ENCODE assay signal across 17 cellular contexts in the genomic region with DNA sequence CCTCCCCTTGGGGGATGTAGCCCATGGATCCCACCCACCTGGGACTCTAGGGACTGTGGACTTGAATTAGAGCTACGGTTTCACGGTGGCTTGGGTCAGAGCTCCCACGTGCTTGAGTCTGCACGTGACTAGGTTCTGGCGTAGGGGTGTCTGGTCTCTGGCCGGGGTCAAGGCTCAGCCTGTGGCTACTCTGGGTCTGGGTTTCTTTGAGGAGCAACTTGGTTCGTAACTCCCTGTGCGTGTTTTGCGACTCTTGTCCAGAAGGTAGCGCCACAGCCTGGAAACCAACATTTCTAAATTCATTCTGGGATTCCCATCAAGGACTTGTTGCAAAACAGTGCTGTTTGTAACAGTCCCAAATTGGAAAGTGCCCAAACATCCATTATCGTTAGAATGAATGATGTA. TPM values are rescaled to one million over a fixed set of nuclear protein-coding genes. Genes with fewer than 3 reads are reported as not detected.
DNase-seq lines count a peak whose midpoint lies in the region; ATAC-seq, FAIRE-seq and TF ChIP-seq lines count a peak whose summit lies in the region.
"Had no signal": no experiment of that assay in that cellular context is flagged by ENCODE, and none has a peak within 500 bp of the region (broad histone marks: within the 10 kb centered on the region; RNA-seq: fewer than 3 reads in every experiment).

No MANE protein-coding gene starts in this region.

- peaks cover 42% of the 10 kb centered on the region for H3K4me1 ChIP-seq in suprapubic skin
- H3K4me1 ChIP-seq in CD8-positive, alpha-beta T cell (ENCODE audit: insufficient read depth, low read length), result peaks cover 6% of the 10 kb centered on the region

- peak overlapping the region; percentile 50 for H3K27ac ChIP-seq in suprapubic skin
- no peak overlapping the region for H3K27ac ChIP-seq in CD8-positive, alpha-beta T cell (ENCODE audit: low read depth, low read length)
- H3K27ac ChIP-seq: HL-60, psoas muscle had no signal

- in situ Hi-C loops in ACHN (cut with HindIII; ENCODE audit: low pct_ligation_motif_present, low pct_unique_long_range_greater_than_20kb, low sequenced_read_pairs), result loop anchor here (10.0 kb wide), 1 partner anchor 64 kb away; no protein-coding TSS in a partner anchor

- TF ChIP-seq CTCF in fibroblast of the aortic adventitia (IDR thresholded peaks at IDR 0.05; ENCODE audit: insufficient read depth, low read length) (no peak), suprapubic skin (IDR thresholded peaks at IDR 0.05) (no peak)
- no peak for TF ChIP-seq CTCF in CD8-positive, alpha-beta T cell (IDR thresholded peaks at IDR 0.05)

- no peak for TF ChIP-seq EP300 in suprapubic skin (IDR thresholded peaks at IDR 0.05)

- CTCF ChIA-PET in CD8-positive, alpha-beta T cell (lab: Charles Lee), result no interaction called here

- no peaks in the 10 kb centered on the region for H3K36me3 Mint-ChIP-seq in CD8-positive, alpha-beta T cell

- peaks cover 22% of the 10 kb centered on the region for H3K4me1 Mint-ChIP-seq in CD8-positive, alpha-beta T cell (ENCODE audit: low read depth)

- DNase-seq in NCI-H2171 treated with DMSO at 0.1 percent for 48 hours (lab: John Stamatoyannopoulos, UW) (peak; percentile 32), NCI-H2171 (lab: John Stamatoyannopoulos, UW) (no peak), fibroblast of the aortic adventitia (ENCODE audit: low read depth) (peak; percentile 39), suprapubic skin (ENCODE audit: low spot score in 2 of 2) (no peak), erythroblast (lab: John Stamatoyannopoulos, UW) (no peak), ACHN (no peak)
- no peak for DNase-seq in CD8-positive, alpha-beta T cell
- DNase-seq: activated CD8-positive, alpha-beta T cell treated with anti-CD3 and anti-CD28 coated beads for 36 hours; activated naive CD4-positive, alpha-beta T cell treated with anti-CD3 and anti-CD28 coated beads for 36 hours; head of caudate nucleus; NCI-H1092; T-helper 2 cell had no signal

- no peaks in the 10 kb centered on the region for H3K27me3 Mint-ChIP-seq in CD8-positive, alpha-beta T cell (ENCODE audit: low read depth)
- H3K27me3 Mint-ChIP-seq: activated CD8-positive, alpha-beta T cell treated with anti-CD3 and anti-CD28 coated beads for 36 hours had no signal

- POLR2A ChIA-PET in CD8-positive, alpha-beta T cell (lab: Charles Lee), result no interaction called here

- H3K4me3 Mint-ChIP-seq in CD8-positive, alpha-beta T cell, result no peak overlapping the region
- H3K4me3 Mint-ChIP-seq: activated CD8-positive, alpha-beta T cell treated with anti-CD3 and anti-CD28 coated beads for 36 hours; activated naive CD4-positive, alpha-beta T cell treated with anti-CD3 and anti-CD28 coated beads for 36 hours; dendritic cell treated with granulocyte-macrophage colony-stimulating factor and Interleukin-4, amounts not matched to agents 40 ng/mL and 50 ng/mL, for 4 days had no signal

- ATAC-seq in CD8-positive, alpha-beta T cell, result no peak
- ATAC-seq: activated CD8-positive, alpha-beta T cell treated with anti-CD3 and anti-CD28 coated beads for 36 hours; psoas muscle had no signal

- H3K27ac Mint-ChIP-seq in CD8-positive, alpha-beta T cell, result no peak overlapping the region
- H3K27ac Mint-ChIP-seq: activated CD8-positive, alpha-beta T cell treated with anti-CD3 and anti-CD28 coated beads for 36 hours; activated naive CD4-positive, alpha-beta T cell treated with anti-CD3 and anti-CD28 coated beads for 36 hours; dendritic cell treated with granulocyte-macrophage colony-stimulating factor and Interleukin-4, amounts not matched to agents 40 ng/mL and 50 ng/mL, for 4 days had no signal

- H3K9me3 ChIP-seq in suprapubic skin, result no peaks in the 10 kb centered on the region
- no peaks in the 10 kb centered on the region for H3K9me3 ChIP-seq in CD8-positive, alpha-beta T cell (ENCODE audit: low read length)
- H3K9me3 ChIP-seq: psoas muscle had no signal

- no peaks in the 10 kb centered on the region for H3K36me3 ChIP-seq in suprapubic skin
- no peaks in the 10 kb centered on the region for H3K36me3 ChIP-seq in CD8-positive, alpha-beta T cell (ENCODE audit: insufficient read depth, low read length)

- 56% methylated on average over 7 of the region's 11 CpGs for WGBS in suprapubic skin

- TF ChIP-seq POLR2A in suprapubic skin (IDR thresholded peaks at IDR 0.05) (no peak), erythroblast (IDR thresholded peaks at IDR 0.05; ENCODE audit: low read length) (no peak)

- intact Hi-C loops in CD8-positive, alpha-beta T cell (cut with DNase I, micrococcal nuclease), result loop anchor here in 1 of 2 experiments (5.0 kb wide), 1 partner anchor 456 kb away; no protein-coding TSS in a partner anchor

- FAIRE-seq in TTC549 (lab: Jason Lieb, UNC), result peak; percentile 33

- H3K4me3 ChIP-seq in fibroblast of the aortic adventitia (ENCODE audit: low read depth, low read length) (no peak overlapping the region), suprapubic skin (peak overlapping the region; percentile 32)
- no peak overlapping the region for H3K4me3 ChIP-seq in CD8-positive, alpha-beta T cell (ENCODE audit: low read depth, low read length)
- H3K4me3 ChIP-seq: psoas muscle had no signal

- H3K27me3 ChIP-seq in suprapubic skin, result no peaks in the 10 kb centered on the region
- no peaks in the 10 kb centered on the region for H3K27me3 ChIP-seq in CD8-positive, alpha-beta T cell (ENCODE audit: insufficient read depth, low read length)

- H3K9me3 Mint-ChIP-seq in CD8-positive, alpha-beta T cell, result no peaks in the 10 kb centered on the region
- H3K9me3 Mint-ChIP-seq: activated CD8-positive, alpha-beta T cell treated with anti-CD3 and anti-CD28 coated beads for 36 hours; activated naive CD4-positive, alpha-beta T cell treated with anti-CD3 and anti-CD28 coated beads for 36 hours; dendritic cell treated with granulocyte-macrophage colony-stimulating factor and Interleukin-4, amounts not matched to agents 40 ng/mL and 50 ng/mL, for 4 days had no signal

RNA-seq across cellular contexts. Expression of a gene that starts 0.5 kb away (rescaled TPM):
- total RNA-seq in fibroblast of the aortic adventitia (ENCODE audit: low replicate concordance), result not detected in 2 replicates
- 100 to 1,000 TPM in 3 of 4 donors, 10 to 100 TPM in 1; 64.6 to 187 (median 134) TPM for total RNA-seq in suprapubic skin
- not detected for total RNA-seq in CD8-positive, alpha-beta T cell
- total RNA-seq: activated CD8-positive, alpha-beta T cell treated with anti-CD3 and anti-CD28 coated beads for 36 hours; activated naive CD4-positive, alpha-beta T cell treated with anti-CD3 and anti-CD28 coated beads for 36 hours; Daoy; psoas muscle had no signal

RNA-seq across cellular contexts. Expression of a gene that starts 5.7 kb away (rescaled TPM):
- 51.0 and 55.8 TPM in 2 replicates for total RNA-seq in fibroblast of the aortic adventitia (ENCODE audit: low replicate concordance)
- total RNA-seq in suprapubic skin, result 100 to 1,000 TPM in 1 of 4 donors, 10 to 100 TPM in 3; 73.4 to 127 (median 83.8) TPM
- 10 to 100 TPM; 69.8 to 71.8 TPM for total RNA-seq in CD8-positive, alpha-beta T cell

RNA-seq across cellular contexts. Expression of a gene that starts 23.5 kb away (rescaled TPM):
- total RNA-seq in fibroblast of the aortic adventitia (ENCODE audit: low replicate concordance) (0.16 TPM in 1 of 2 replicates, not detected in the other), suprapubic skin (1 to 10 TPM in 1 of 4 donors, under 1 TPM in 2, not detected in 1; 0.64 to 1.3 (median 0.81) TPM)
- not detected for total RNA-seq in CD8-positive, alpha-beta T cell
- total RNA-seq: activated CD8-positive, alpha-beta T cell treated with anti-CD3 and anti-CD28 coated beads for 36 hours; activated naive CD4-positive, alpha-beta T cell treated with anti-CD3 and anti-CD28 coated beads for 36 hours; Daoy had no signal

Comparison
In these comparisons a context has a peak if more than half of its experiments do, and no peak if none do; other contexts are left out.
1. DNase-seq: peak in NCI-H2171 treated with DMSO at 0.1 percent for 48 hours (single experiment) and fibroblast of the aortic adventitia (single experiment); none in NCI-H2171 (single experiment), suprapubic skin (0 of 2), erythroblast (0 of 2), ACHN (single experiment) and CD8-positive, alpha-beta T cell (0 of 7).
2. RNA of a gene that starts 0.5 kb away (total RNA-seq): 64.6 to 187 TPM in suprapubic skin; not detected in fibroblast of the aortic adventitia and not detected in CD8-positive, alpha-beta T cell; every median in the first group is over 10 times any median in the second.